Comparison of ENCODE assay signal across 1 cellular context in the genomic region with DNA sequence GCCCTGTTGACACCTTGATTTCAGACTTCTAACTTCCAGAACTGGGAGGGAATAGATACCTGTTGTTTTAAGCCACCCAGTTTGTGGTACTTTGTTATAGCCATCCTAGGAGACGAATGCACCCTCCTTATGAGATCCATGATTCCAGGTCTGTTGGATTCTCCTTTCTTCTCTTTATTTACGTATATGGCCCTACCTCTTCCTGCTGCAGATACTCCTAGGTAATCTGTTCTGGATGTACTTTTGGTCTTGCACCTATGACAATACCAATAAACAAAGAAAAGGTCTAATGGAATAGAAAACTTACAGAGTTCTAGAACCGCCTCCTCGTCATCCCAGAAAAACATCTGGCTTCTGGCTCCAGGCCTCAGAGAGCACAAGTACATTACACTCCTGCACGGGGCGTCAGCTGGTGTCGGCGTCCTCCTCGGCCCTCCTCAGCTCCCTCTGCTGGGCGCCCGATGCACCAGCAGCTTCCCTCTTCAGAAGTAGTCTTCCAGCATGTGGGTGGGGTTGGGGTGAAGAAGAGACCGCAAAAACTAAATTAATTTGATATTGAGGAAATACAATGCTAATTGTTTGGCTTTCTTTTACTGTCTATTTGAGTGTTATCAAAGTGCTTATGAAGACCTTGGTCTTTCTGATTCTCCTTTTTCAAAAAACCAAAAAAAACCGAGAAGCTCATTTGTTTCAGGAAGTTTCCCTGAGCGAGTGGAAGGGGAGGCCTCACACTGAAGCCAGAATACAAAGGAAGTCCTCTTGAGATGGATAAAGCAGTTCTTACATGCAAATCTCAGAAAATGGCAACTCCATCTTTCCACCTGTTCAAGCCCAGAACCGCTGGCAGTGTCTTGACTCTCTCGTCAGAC.
A peak's percentile ranks its signal among the peaks of the same experiment; 100 is the strongest.
TF ChIP-seq lines count a peak whose summit lies in the region.

No MANE protein-coding gene starts in this region.

TF ChIP-seq in K562, 482 proteins besides CTCF, POLR2A, EP300 and RAD21 (continued from another document and continues in another):
- peak; percentile 65 for TF ChIP-seq MGA (IDR thresholded peaks at IDR 0.05)
- TF ChIP-seq, protein P1, sequence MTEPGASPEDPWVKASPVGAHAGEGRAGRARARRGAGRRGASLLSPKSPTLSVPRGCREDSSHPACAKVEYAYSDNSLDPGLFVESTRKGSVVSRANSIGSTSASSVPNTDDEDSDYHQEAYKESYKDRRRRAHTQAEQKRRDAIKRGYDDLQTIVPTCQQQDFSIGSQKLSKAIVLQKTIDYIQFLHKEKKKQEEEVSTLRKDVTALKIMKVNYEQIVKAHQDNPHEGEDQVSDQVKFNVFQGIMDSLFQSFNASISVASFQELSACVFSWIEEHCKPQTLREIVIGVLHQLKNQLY (CRISPR knock-in tag; conservative IDR thresholded peaks at IDR 0.05), result no peak
- TF ChIP-seq KLF16 (IDR thresholded peaks at IDR 0.05), result peak; percentile 75
- peak; percentile 65 for TF ChIP-seq BHLHE40 (IDR thresholded peaks at IDR 0.05; ENCODE audit: low read length)
- TF ChIP-seq CREM (IDR thresholded peaks at IDR 0.05; ENCODE audit: low read depth), result peak; percentile 66
- TF ChIP-seq, protein P2, sequence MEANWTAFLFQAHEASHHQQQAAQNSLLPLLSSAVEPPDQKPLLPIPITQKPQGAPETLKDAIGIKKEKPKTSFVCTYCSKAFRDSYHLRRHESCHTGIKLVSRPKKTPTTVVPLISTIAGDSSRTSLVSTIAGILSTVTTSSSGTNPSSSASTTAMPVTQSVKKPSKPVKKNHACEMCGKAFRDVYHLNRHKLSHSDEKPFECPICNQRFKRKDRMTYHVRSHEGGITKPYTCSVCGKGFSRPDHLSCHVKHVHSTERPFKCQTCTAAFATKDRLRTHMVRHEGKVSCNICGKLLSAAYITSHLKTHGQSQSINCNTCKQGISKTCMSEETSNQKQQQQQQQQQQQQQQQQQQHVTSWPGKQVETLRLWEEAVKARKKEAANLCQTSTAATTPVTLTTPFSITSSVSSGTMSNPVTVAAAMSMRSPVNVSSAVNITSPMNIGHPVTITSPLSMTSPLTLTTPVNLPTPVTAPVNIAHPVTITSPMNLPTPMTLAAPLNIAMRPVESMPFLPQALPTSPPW (CRISPR knock-in tag; IDR thresholded peaks at IDR 0.05), result peak; percentile 24; the same call in 1 of the 2 replicates
- TF ChIP-seq SMARCE1 (IDR thresholded peaks at IDR 0.05), result no peak
- TF ChIP-seq ZNF263 (CRISPR knock-in tag; IDR thresholded peaks at IDR 0.05; ENCODE audit: borderline replicate concordance), result peak; percentile 46; the same call in 1 of the 2 replicates
- TF ChIP-seq ATF7 (IDR thresholded peaks at IDR 0.05), result 0 out of 2 replicates have a peak, but pooled peaks have one; percentile 15
- TF ChIP-seq, protein P3, sequence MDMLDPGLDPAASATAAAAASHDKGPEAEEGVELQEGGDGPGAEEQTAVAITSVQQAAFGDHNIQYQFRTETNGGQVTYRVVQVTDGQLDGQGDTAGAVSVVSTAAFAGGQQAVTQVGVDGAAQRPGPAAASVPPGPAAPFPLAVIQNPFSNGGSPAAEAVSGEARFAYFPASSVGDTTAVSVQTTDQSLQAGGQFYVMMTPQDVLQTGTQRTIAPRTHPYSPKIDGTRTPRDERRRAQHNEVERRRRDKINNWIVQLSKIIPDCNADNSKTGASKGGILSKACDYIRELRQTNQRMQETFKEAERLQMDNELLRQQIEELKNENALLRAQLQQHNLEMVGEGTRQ (CRISPR knock-in tag; IDR thresholded peaks at IDR 0.05), result peak; percentile 50; the same call in 1 of the 2 replicates
- TF ChIP-seq GABPB1 (CRISPR knock-in tag; IDR thresholded peaks at IDR 0.05), result peak; percentile 23; the same call in 1 of the 2 replicates
- TF ChIP-seq ATF1 (CRISPR knock-in tag; IDR thresholded peaks at IDR 0.05), result no peak
- peak; percentile 66 for TF ChIP-seq ATF1 (tag; IDR thresholded peaks at IDR 0.05)
- peak; percentile 87 for TF ChIP-seq XRCC5 (IDR thresholded peaks at IDR 0.05; ENCODE audit: low read depth, low read length)
- TF ChIP-seq MAZ (CRISPR knock-in tag; conservative IDR thresholded peaks at IDR 0.05 in 1 of 2, IDR thresholded peaks at IDR 0.05 in 1 of 2), result peak in 1 of 2 experiments; percentile 56; a peak in 1 of 4 replicates
- TF ChIP-seq ZNF184 (CRISPR knock-in tag; IDR thresholded peaks at IDR 0.05), result no peak
- peak in 1 of 2 experiments; percentile 30; a peak in 1 of 4 replicates for TF ChIP-seq RCOR1 (IDR thresholded peaks at IDR 0.05; ENCODE audit: borderline replicate concordance in 1 of 2, low read depth in 2 of 2, low read length in 2 of 2)
- peak; percentile 72 for TF ChIP-seq L3MBTL2 (IDR thresholded peaks at IDR 0.05)
- no peak for TF ChIP-seq ETV6 (IDR thresholded peaks at IDR 0.05; ENCODE audit: borderline replicate concordance in 1 of 2, low read depth in 2 of 2, low read length in 1 of 2)
- no peak for TF ChIP-seq ETV6 (CRISPR knock-in tag; IDR thresholded peaks at IDR 0.05; ENCODE audit: borderline replicate concordance)
- no peak for TF ChIP-seq ZHX1 (conservative IDR thresholded peaks at IDR 0.05; ENCODE audit: low read length)
- peak in 1 of 2 experiments; percentile 17; a peak in 2 of 4 replicates for TF ChIP-seq MNT (conservative IDR thresholded peaks at IDR 0.05)
- TF ChIP-seq CTBP1 (IDR thresholded peaks at IDR 0.05; ENCODE audit: borderline replicate concordance), result 0 out of 2 replicates have a peak, but pooled peaks have one; percentile 7
- TF ChIP-seq, protein P4, sequence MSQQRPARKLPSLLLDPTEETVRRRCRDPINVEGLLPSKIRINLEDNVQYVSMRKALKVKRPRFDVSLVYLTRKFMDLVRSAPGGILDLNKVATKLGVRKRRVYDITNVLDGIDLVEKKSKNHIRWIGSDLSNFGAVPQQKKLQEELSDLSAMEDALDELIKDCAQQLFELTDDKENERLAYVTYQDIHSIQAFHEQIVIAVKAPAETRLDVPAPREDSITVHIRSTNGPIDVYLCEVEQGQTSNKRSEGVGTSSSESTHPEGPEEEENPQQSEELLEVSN (IDR thresholded peaks at IDR 0.05; ENCODE audit: borderline replicate concordance in 1 of 2, extremely low read depth in 1 of 2, insufficient read depth in 1 of 2, insufficient read length in 1 of 2, low read depth in 1 of 2, low read length in 1 of 2, poor library complexity in 1 of 2, severe bottlenecking in 1 of 2), result peak in 1 of 2 experiments; percentile 78
- 0 out of 2 replicates have a peak, but pooled peaks have one; percentile 14 for TF ChIP-seq TEAD4 (IDR thresholded peaks at IDR 0.05; ENCODE audit: low read length)
- no peak for TF ChIP-seq TEAD4 (CRISPR knock-in tag; IDR thresholded peaks at IDR 0.05; ENCODE audit: borderline replicate concordance)
- TF ChIP-seq HEY1 (CRISPR knock-in tag; IDR thresholded peaks at IDR 0.05; ENCODE audit: borderline replicate concordance), result peak; percentile 63; the same call in 1 of the 2 replicates
- no peak for TF ChIP-seq ZNF79 (CRISPR knock-in tag; IDR thresholded peaks at IDR 0.05; ENCODE audit: low read depth)
- no peak for TF ChIP-seq THRAP3 (IDR thresholded peaks at IDR 0.05; ENCODE audit: borderline replicate concordance)
- TF ChIP-seq, protein P5, sequence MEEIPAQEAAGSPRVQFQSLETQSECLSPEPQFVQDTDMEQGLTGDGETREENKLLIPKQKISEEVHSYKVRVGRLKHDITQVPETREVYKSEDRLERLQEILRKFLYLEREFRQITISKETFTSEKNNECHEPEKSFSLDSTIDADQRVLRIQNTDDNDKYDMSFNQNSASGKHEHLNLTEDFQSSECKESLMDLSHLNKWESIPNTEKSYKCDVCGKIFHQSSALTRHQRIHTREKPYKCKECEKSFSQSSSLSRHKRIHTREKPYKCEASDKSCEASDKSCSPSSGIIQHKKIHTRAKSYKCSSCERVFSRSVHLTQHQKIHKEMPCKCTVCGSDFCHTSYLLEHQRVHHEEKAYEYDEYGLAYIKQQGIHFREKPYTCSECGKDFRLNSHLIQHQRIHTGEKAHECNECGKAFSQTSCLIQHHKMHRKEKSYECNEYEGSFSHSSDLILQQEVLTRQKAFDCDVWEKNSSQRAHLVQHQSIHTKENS (CRISPR knock-in tag; IDR thresholded peaks at IDR 0.05), result no peak
